Comparison of ENCODE assay signal across 23 cellular contexts in genomic region chr7:124029789-124030188, GRCh38. TPM values are rescaled to one million over a fixed set of nuclear protein-coding genes. Genes with fewer than 3 reads are reported as not detected.
"Had no signal": no experiment of that assay in that cellular context is flagged by ENCODE, and none has a peak within 500 bp of the region (broad histone marks: within the 10 kb centered on the region; RNA-seq: fewer than 3 reads in every experiment).

No MANE protein-coding gene starts in this region.

- H3K9me3 Mint-ChIP-seq: activated naive CD4-positive, alpha-beta T cell treated with anti-CD3 and anti-CD28 coated beads, Interleukin-2, amount 50 U/mL, for 72 hours had no signal

- H3K4me3 Mint-ChIP-seq: naive B cell had no signal

- H3K4me3 ChIP-seq: esophagus muscularis mucosa, gastrocnemius medialis, lower lobe of right lung, spleen, tibial artery had no signal

- DNase-seq: activated CD4-positive, alpha-beta T cell treated with anti-CD3 and anti-CD28 coated beads for 1 hour; activated T-cell treated with anti-CD3 and anti-CD28 coated beads, Interleukin-2, amount 50 U/mL, for 1 hour; aorta; brain microvascular endothelial cell; central memory CD4-positive, alpha-beta T cell; gastrocnemius medialis; head of caudate nucleus; lower lobe of right lung; mesendoderm; naive B cell; occipital lobe; posterior cingulate gyrus; spleen; stimulated activated CD4-positive, alpha-beta T cell treated with anti-CD3 and anti-CD28 coated beads, Interleukin-4, amount 100 ng/mL, for 24 hours; stimulated activated naive CD8-positive, alpha-beta T cell treated with anti-CD3 and anti-CD28 coated beads, Interleukin-15, Interleukin-2, amounts not matched to agents 100 U/mL and 50 U/mL, for 24 hours; tibial artery had no signal

- H3K9me3 ChIP-seq: esophagus muscularis mucosa, gastrocnemius medialis, lower lobe of right lung, spleen, tibial artery had no signal

- H3K27ac ChIP-seq: brain microvascular endothelial cell, esophagus muscularis mucosa, gastrocnemius medialis, lower lobe of right lung, spleen, tibial artery had no signal

- H3K36me3 ChIP-seq: brain microvascular endothelial cell, esophagus muscularis mucosa, gastrocnemius medialis, lower lobe of right lung, spleen, tibial artery had no signal

- H3K27ac Mint-ChIP-seq: activated naive CD4-positive, alpha-beta T cell treated with anti-CD3 and anti-CD28 coated beads, Interleukin-2, amount 50 U/mL, for 72 hours; naive B cell had no signal

RNA-seq across cellular contexts. Expression of gene TMEM229A, which starts 3.1 kb away (rescaled TPM):
- total RNA-seq: activated naive CD4-positive, alpha-beta T cell treated with anti-CD3 and anti-CD28 coated beads, Interleukin-2, amount 50 U/mL, for 72 hours; aorta; dermis microvascular lymphatic vessel endothelial cell; esophagus muscularis mucosa; gastrocnemius medialis; lower lobe of right lung; renal cortical epithelial cell; subcutaneous adipose tissue; T-helper 2 cell treated with Interferon-gamma antibody and Interleukin-4, amounts not matched to agents 100 ng/mL and 5 ng/mL, for 36 hours had no signal
- polyA plus RNA-seq: keratinocyte had no signal
